ENCODE assay signal across 1 cellular context in the genomic region with DNA sequence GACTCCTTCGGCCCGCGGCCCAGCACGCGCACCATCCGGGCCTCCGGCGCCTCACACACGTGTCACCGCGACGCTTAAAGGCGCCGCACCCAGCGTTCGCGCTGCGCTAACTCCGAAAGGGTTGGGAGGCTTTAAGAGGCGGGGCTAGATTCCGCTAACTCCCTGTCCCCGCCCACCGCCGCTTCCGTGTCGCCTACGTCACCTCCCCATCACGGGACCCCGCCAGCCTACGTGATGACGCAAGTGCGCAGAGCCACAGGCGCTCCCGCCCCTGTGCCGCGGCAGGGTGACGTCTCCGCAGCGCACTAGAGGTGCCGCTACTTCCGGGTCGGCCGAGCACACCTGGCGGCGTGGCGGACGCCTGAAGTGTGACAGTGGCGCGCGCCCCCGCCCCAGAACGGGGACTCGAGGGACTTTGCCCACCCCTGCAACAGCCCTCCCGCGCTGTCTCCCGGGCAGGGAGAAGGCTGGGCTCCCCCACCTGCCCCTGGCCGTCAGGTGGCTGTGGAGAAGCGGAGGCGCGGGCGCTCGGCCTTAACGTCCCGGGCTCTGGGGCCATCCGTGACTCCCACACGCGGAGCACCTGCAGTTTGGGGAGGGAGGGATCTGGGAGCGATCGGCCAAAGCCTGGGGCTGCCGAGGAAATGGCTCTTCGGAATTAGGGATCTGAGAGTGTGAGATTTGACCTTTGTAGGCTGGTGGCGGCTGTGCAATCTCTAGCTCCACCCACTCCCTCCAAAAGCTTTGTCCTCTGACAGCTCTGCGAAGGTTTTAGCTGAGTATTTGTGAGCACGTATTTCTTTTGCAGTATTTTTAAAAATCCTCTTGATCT.
TF ChIP-seq lines count a peak whose summit lies in the region.

A gene (minus strand): TSS at position 35 of the 832 bp plus-strand sequence. CDS start 4,451 bp downstream, outside the sequence.

TF ChIP-seq in HepG2, 621 proteins besides CTCF, POLR2A, EP300 and RAD21 (continued from another document and continues in another):
- TF ChIP-seq, protein P1, sequence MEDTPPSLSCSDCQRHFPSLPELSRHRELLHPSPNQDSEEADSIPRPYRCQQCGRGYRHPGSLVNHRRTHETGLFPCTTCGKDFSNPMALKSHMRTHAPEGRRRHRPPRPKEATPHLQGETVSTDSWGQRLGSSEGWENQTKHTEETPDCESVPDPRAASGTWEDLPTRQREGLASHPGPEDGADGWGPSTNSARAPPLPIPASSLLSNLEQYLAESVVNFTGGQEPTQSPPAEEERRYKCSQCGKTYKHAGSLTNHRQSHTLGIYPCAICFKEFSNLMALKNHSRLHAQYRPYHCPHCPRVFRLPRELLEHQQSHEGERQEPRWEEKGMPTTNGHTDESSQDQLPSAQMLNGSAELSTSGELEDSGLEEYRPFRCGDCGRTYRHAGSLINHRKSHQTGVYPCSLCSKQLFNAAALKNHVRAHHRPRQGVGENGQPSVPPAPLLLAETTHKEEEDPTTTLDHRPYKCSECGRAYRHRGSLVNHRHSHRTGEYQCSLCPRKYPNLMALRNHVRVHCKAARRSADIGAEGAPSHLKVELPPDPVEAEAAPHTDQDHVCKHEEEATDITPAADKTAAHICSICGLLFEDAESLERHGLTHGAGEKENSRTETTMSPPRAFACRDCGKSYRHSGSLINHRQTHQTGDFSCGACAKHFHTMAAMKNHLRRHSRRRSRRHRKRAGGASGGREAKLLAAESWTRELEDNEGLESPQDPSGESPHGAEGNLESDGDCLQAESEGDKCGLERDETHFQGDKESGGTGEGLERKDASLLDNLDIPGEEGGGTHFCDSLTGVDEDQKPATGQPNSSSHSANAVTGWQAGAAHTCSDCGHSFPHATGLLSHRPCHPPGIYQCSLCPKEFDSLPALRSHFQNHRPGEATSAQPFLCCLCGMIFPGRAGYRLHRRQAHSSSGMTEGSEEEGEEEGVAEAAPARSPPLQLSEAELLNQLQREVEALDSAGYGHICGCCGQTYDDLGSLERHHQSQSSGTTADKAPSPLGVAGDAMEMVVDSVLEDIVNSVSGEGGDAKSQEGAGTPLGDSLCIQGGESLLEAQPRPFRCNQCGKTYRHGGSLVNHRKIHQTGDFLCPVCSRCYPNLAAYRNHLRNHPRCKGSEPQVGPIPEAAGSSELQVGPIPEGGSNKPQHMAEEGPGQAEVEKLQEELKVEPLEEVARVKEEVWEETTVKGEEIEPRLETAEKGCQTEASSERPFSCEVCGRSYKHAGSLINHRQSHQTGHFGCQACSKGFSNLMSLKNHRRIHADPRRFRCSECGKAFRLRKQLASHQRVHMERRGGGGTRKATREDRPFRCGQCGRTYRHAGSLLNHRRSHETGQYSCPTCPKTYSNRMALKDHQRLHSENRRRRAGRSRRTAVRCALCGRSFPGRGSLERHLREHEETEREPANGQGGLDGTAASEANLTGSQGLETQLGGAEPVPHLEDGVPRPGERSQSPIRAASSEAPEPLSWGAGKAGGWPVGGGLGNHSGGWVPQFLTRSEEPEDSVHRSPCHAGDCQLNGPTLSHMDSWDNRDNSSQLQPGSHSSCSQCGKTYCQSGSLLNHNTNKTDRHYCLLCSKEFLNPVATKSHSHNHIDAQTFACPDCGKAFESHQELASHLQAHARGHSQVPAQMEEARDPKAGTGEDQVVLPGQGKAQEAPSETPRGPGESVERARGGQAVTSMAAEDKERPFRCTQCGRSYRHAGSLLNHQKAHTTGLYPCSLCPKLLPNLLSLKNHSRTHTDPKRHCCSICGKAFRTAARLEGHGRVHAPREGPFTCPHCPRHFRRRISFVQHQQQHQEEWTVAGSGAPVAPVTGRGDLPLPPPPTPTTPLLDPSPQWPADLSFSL (CRISPR knock-in tag; IDR thresholded peaks at IDR 0.05): no peak
- TF ChIP-seq CHCHD3 (CRISPR knock-in tag; IDR thresholded peaks at IDR 0.05) (no peak; the same call in 1 of the 2 replicates), ZFYVE20 (CRISPR knock-in tag; IDR thresholded peaks at IDR 0.05; ENCODE audit: borderline replicate concordance, low read depth) (peak; percentile 24; the same call in 1 of the 2 replicates), TBX3 (IDR thresholded peaks at IDR 0.05; ENCODE audit: borderline replicate concordance) (peak; percentile 91), RCOR2 (CRISPR knock-in tag; IDR thresholded peaks at IDR 0.05) (peak; percentile 72; the same call in 1 of the 2 replicates), ZNF235 (CRISPR knock-in tag; IDR thresholded peaks at IDR 0.05; ENCODE audit: borderline replicate concordance) (peak; percentile 95), TEAD2 (CRISPR knock-in tag; IDR thresholded peaks at IDR 0.05) (no peak; the same call in 1 of the 2 replicates), ARNT2 (CRISPR knock-in tag; IDR thresholded peaks at IDR 0.05; ENCODE audit: low read depth) (peak; percentile 85), MYC (CRISPR knock-in tag; IDR thresholded peaks at IDR 0.05; ENCODE audit: borderline replicate concordance) (peak; percentile 99), ZSCAN29 (CRISPR knock-in tag; conservative IDR thresholded peaks at IDR 0.05) (peak; percentile 94), ZNF614 (CRISPR knock-in tag; IDR thresholded peaks at IDR 0.05; ENCODE audit: borderline replicate concordance) (peak; percentile 82), KMT2A (CRISPR knock-in tag; IDR thresholded peaks at IDR 0.05) (peak; percentile 66), ZNF629 (CRISPR knock-in tag; conservative IDR thresholded peaks at IDR 0.05) (peak; percentile 29), XRCC5 (optimal IDR thresholded peaks at IDR 0.05; ENCODE audit: low read length) (peak; percentile 75), CCDC6 (CRISPR knock-in tag; IDR thresholded peaks at IDR 0.05) (peak; percentile 98)
- TF ChIP-seq, protein P2, sequence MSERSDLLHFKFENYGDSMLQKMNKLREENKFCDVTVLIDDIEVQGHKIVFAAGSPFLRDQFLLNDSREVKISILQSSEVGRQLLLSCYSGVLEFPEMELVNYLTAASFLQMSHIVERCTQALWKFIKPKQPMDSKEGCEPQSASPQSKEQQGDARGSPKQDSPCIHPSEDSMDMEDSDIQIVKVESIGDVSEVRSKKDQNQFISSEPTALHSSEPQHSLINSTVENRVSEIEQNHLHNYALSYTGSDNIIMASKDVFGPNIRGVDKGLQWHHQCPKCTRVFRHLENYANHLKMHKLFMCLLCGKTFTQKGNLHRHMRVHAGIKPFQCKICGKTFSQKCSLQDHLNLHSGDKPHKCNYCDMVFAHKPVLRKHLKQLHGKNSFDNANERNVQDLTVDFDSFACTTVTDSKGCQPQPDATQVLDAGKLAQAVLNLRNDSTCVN (CRISPR knock-in tag; IDR thresholded peaks at IDR 0.05; ENCODE audit: borderline replicate concordance): peak; percentile 81
- TF ChIP-seq, protein P3, sequence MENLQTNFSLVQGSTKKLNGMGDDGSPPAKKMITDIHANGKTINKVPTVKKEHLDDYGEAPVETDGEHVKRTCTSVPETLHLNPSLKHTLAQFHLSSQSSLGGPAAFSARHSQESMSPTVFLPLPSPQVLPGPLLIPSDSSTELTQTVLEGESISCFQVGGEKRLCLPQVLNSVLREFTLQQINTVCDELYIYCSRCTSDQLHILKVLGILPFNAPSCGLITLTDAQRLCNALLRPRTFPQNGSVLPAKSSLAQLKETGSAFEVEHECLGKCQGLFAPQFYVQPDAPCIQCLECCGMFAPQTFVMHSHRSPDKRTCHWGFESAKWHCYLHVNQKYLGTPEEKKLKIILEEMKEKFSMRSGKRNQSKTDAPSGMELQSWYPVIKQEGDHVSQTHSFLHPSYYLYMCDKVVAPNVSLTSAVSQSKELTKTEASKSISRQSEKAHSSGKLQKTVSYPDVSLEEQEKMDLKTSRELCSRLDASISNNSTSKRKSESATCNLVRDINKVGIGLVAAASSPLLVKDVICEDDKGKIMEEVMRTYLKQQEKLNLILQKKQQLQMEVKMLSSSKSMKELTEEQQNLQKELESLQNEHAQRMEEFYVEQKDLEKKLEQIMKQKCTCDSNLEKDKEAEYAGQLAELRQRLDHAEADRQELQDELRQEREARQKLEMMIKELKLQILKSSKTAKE (CRISPR knock-in tag; IDR thresholded peaks at IDR 0.05; ENCODE audit: borderline replicate concordance): peak; percentile 83
- TF ChIP-seq, protein P4, sequence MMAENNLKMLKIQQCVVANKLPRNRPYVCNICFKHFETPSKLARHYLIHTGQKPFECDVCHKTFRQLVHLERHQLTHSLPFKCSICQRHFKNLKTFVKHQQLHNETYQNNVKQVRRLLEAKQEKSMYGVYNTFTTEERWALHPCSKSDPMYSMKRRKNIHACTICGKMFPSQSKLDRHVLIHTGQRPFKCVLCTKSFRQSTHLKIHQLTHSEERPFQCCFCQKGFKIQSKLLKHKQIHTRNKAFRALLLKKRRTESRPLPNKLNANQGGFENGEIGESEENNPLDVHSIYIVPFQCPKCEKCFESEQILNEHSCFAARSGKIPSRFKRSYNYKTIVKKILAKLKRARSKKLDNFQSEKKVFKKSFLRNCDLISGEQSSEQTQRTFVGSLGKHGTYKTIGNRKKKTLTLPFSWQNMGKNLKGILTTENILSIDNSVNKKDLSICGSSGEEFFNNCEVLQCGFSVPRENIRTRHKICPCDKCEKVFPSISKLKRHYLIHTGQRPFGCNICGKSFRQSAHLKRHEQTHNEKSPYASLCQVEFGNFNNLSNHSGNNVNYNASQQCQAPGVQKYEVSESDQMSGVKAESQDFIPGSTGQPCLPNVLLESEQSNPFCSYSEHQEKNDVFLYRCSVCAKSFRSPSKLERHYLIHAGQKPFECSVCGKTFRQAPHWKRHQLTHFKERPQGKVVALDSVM (CRISPR knock-in tag; IDR thresholded peaks at IDR 0.05): peak; percentile 78
- TF ChIP-seq, protein P5, sequence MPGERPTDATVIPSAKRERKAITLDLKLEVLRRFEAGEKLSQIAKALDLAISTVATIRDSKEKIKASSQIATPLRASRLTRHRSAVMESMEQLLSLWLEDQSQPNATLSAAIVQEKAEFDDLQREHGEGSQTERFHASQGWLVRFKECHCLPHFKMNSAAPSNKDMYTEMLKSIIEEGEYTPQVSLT (CRISPR knock-in tag; IDR thresholded peaks at IDR 0.05; ENCODE audit: borderline replicate concordance, low read depth): no peak
- TF ChIP-seq, protein P6, sequence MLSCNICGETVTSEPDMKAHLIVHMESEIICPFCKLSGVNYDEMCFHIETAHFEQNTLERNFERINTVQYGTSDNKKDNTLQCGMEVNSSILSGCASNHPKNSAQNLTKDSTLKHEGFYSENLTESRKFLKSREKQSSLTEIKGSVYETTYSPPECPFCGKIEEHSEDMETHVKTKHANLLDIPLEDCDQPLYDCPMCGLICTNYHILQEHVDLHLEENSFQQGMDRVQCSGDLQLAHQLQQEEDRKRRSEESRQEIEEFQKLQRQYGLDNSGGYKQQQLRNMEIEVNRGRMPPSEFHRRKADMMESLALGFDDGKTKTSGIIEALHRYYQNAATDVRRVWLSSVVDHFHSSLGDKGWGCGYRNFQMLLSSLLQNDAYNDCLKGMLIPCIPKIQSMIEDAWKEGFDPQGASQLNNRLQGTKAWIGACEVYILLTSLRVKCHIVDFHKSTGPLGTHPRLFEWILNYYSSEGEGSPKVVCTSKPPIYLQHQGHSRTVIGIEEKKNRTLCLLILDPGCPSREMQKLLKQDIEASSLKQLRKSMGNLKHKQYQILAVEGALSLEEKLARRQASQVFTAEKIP (CRISPR knock-in tag; IDR thresholded peaks at IDR 0.05; ENCODE audit: borderline replicate concordance): no peak
- TF ChIP-seq, protein P7, sequence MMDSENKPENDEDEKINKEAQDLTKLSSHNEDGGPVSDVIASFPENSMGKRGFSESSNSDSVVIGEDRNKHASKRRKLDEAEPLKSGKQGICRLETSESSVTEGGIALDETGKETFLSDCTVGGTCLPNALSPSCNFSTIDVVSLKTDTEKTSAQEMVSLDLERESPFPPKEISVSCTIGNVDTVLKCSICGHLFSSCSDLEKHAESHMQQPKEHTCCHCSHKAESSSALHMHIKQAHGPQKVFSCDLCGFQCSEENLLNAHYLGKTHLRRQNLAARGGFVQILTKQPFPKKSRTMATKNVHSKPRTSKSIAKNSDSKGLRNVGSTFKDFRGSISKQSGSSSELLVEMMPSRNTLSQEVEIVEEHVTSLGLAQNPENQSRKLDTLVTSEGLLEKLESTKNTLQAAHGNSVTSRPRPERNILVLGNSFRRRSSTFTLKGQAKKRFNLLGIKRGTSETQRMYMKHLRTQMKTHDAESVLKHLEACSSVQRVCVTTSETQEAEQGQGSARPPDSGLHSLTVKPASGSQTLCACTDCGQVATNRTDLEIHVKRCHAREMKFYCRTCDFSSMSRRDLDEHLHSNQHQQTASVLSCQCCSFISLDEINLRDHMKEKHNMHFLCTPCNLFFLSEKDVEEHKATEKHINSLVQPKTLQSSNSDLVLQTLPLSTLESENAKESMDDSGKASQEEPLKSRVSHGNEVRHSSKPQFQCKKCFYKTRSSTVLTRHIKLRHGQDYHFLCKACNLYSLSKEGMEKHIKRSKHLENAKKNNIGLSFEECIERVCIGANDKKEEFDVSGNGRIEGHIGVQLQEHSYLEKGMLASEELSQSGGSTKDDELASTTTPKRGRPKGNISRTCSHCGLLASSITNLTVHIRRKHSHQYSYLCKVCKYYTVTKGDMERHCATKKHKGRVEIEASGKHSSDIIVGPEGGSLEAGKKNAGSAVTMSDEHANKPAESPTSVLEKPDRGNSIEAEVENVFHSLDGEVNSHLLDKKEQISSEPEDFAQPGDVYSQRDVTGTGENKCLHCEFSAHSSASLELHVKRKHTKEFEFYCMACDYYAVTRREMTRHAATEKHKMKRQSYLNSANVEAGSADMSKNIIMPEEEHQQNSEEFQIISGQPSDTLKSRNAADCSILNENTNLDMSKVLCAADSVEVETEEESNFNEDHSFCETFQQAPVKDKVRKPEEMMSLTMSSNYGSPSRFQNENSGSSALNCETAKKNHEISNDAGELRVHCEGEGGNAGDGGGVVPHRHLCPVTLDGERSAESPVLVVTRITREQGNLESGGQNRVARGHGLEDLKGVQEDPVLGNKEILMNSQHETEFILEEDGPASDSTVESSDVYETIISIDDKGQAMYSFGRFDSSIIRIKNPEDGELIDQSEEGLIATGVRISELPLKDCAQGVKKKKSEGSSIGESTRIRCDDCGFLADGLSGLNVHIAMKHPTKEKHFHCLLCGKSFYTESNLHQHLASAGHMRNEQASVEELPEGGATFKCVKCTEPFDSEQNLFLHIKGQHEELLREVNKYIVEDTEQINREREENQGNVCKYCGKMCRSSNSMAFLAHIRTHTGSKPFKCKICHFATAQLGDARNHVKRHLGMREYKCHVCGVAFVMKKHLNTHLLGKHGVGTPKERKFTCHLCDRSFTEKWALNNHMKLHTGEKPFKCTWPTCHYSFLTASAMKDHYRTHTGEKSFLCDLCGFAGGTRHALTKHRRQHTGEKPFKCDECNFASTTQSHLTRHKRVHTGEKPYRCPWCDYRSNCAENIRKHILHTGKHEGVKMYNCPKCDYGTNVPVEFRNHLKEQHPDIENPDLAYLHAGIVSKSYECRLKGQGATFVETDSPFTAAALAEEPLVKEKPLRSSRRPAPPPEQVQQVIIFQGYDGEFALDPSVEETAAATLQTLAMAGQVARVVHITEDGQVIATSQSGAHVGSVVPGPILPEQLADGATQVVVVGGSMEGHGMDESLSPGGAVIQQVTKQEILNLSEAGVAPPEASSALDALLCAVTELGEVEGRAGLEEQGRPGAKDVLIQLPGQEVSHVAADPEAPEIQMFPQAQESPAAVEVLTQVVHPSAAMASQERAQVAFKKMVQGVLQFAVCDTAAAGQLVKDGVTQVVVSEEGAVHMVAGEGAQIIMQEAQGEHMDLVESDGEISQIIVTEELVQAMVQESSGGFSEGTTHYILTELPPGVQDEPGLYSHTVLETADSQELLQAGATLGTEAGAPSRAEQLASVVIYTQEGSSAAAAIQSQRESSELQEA (CRISPR knock-in tag; IDR thresholded peaks at IDR 0.05; ENCODE audit: not compliant biosample characterization): peak; percentile 99
- TF ChIP-seq, protein P8, sequence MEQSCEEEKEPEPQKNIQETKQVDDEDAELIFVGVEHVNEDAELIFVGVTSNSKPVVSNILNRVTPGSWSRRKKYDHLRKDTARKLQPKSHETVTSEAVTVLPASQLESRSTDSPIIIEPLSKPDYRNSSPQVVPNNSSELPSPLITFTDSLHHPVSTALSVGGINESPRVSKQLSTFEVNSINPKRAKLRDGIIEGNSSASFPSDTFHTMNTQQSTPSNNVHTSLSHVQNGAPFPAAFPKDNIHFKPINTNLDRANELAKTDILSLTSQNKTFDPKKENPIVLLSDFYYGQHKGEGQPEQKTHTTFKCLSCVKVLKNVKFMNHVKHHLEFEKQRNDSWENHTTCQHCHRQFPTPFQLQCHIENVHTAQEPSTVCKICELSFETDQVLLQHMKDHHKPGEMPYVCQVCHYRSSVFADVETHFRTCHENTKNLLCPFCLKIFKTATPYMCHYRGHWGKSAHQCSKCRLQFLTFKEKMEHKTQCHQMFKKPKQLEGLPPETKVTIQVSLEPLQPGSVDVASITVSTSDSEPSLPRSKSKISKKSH (CRISPR knock-in tag; IDR thresholded peaks at IDR 0.05; ENCODE audit: borderline replicate concordance): peak; percentile 94
